In genomic region chr17:73090396-73091202, GRCh38 we compare ENCODE assay signal across 1 cellular context.
A peak's percentile ranks its signal among the peaks of the same experiment; 100 is the strongest.
TF ChIP-seq lines count a peak whose summit lies in the region.

No MANE protein-coding gene starts in this region.

TF ChIP-seq in HepG2, 621 proteins besides CTCF, POLR2A, EP300 and RAD21 (continued from another document):
- TF ChIP-seq, protein P1, sequence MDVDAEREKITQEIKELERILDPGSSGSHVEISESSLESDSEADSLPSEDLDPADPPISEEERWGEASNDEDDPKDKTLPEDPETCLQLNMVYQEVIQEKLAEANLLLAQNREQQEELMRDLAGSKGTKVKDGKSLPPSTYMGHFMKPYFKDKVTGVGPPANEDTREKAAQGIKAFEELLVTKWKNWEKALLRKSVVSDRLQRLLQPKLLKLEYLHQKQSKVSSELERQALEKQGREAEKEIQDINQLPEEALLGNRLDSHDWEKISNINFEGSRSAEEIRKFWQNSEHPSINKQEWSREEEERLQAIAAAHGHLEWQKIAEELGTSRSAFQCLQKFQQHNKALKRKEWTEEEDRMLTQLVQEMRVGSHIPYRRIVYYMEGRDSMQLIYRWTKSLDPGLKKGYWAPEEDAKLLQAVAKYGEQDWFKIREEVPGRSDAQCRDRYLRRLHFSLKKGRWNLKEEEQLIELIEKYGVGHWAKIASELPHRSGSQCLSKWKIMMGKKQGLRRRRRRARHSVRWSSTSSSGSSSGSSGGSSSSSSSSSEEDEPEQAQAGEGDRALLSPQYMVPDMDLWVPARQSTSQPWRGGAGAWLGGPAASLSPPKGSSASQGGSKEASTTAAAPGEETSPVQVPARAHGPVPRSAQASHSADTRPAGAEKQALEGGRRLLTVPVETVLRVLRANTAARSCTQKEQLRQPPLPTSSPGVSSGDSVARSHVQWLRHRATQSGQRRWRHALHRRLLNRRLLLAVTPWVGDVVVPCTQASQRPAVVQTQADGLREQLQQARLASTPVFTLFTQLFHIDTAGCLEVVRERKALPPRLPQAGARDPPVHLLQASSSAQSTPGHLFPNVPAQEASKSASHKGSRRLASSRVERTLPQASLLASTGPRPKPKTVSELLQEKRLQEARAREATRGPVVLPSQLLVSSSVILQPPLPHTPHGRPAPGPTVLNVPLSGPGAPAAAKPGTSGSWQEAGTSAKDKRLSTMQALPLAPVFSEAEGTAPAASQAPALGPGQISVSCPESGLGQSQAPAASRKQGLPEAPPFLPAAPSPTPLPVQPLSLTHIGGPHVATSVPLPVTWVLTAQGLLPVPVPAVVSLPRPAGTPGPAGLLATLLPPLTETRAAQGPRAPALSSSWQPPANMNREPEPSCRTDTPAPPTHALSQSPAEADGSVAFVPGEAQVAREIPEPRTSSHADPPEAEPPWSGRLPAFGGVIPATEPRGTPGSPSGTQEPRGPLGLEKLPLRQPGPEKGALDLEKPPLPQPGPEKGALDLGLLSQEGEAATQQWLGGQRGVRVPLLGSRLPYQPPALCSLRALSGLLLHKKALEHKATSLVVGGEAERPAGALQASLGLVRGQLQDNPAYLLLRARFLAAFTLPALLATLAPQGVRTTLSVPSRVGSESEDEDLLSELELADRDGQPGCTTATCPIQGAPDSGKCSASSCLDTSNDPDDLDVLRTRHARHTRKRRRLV (CRISPR knock-in tag; IDR thresholded peaks at IDR 0.05): no peak
- TF ChIP-seq ZNF331 (CRISPR knock-in tag; IDR thresholded peaks at IDR 0.05): peak; percentile 92
- TF ChIP-seq CENPX (CRISPR knock-in tag; IDR thresholded peaks at IDR 0.05): no peak
- no peak for TF ChIP-seq ZBTB42 (CRISPR knock-in tag; IDR thresholded peaks at IDR 0.05)
- peak; percentile 86 for TF ChIP-seq MIXL1 (CRISPR knock-in tag; IDR thresholded peaks at IDR 0.05)
- TF ChIP-seq TCF12 (IDR thresholded peaks at IDR 0.05): no peak
- TF ChIP-seq TCF12 (CRISPR knock-in tag; IDR thresholded peaks at IDR 0.05): no peak
- TF ChIP-seq ZNF256 (CRISPR knock-in tag; conservative IDR thresholded peaks at IDR 0.05): no peak
- TF ChIP-seq RBAK (CRISPR knock-in tag; IDR thresholded peaks at IDR 0.05): 0 out of 2 replicates have a peak, but pooled peaks have one; percentile 40
- TF ChIP-seq ASH2L (IDR thresholded peaks at IDR 0.05; ENCODE audit: insufficient read length, low read depth, low read length): peak; percentile 46
- no peak for TF ChIP-seq CHD4 (IDR thresholded peaks at IDR 0.05; ENCODE audit: borderline replicate concordance, low read length)
- TF ChIP-seq, protein P2, sequence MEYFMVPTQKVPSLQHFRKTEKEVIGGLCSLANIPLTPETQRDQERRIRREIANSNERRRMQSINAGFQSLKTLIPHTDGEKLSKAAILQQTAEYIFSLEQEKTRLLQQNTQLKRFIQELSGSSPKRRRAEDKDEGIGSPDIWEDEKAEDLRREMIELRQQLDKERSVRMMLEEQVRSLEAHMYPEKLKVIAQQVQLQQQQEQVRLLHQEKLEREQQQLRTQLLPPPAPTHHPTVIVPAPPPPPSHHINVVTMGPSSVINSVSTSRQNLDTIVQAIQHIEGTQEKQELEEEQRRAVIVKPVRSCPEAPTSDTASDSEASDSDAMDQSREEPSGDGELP (IDR thresholded peaks at IDR 0.05; ENCODE audit: borderline replicate concordance, low read depth): peak; percentile 8; the same call in 1 of the 2 replicates
- TF ChIP-seq GABPB1 (CRISPR knock-in tag; IDR thresholded peaks at IDR 0.05): no peak
- TF ChIP-seq, protein P3, sequence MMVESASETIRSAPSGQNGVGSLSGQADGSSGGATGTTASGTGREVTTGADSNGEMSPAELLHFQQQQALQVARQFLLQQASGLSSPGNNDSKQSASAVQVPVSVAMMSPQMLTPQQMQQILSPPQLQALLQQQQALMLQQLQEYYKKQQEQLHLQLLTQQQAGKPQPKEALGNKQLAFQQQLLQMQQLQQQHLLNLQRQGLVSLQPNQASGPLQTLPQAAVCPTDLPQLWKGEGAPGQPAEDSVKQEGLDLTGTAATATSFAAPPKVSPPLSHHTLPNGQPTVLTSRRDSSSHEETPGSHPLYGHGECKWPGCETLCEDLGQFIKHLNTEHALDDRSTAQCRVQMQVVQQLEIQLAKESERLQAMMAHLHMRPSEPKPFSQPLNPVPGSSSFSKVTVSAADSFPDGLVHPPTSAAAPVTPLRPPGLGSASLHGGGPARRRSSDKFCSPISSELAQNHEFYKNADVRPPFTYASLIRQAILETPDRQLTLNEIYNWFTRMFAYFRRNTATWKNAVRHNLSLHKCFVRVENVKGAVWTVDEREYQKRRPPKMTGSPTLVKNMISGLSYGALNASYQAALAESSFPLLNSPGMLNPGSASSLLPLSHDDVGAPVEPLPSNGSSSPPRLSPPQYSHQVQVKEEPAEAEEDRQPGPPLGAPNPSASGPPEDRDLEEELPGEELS (CRISPR knock-in tag; IDR thresholded peaks at IDR 0.05): peak; percentile 95
- no peak for TF ChIP-seq ZNF34 (CRISPR knock-in tag; IDR thresholded peaks at IDR 0.05; ENCODE audit: borderline replicate concordance)
- no peak; a peak in 1 of 4 replicates for TF ChIP-seq KLF16 (CRISPR knock-in tag; IDR thresholded peaks at IDR 0.05)
- TF ChIP-seq SP5 (CRISPR knock-in tag; IDR thresholded peaks at IDR 0.05; ENCODE audit: borderline replicate concordance, low read depth): peak; percentile 61; the same call in 1 of the 2 replicates
- TF ChIP-seq FOXM1 (CRISPR knock-in tag; IDR thresholded peaks at IDR 0.05): peak; percentile 85; the same call in 1 of the 2 replicates
- no peak for TF ChIP-seq ZNF629 (CRISPR knock-in tag; conservative IDR thresholded peaks at IDR 0.05)
- peak; percentile 50 for TF ChIP-seq KAT8 (CRISPR knock-in tag; IDR thresholded peaks at IDR 0.05)
- peak; percentile 81 for TF ChIP-seq TARDBP (CRISPR knock-in tag; IDR thresholded peaks at IDR 0.05)
- TF ChIP-seq XBP1 (CRISPR knock-in tag; IDR thresholded peaks at IDR 0.05): no peak
- peak; percentile 86; the same call in 1 of the 2 replicates for TF ChIP-seq ZNF572 (CRISPR knock-in tag; IDR thresholded peaks at IDR 0.05)
- TF ChIP-seq BHLHE40 (IDR thresholded peaks at IDR 0.05; ENCODE audit: low read length): 0 out of 2 replicates have a peak, but pooled peaks have one; percentile 16
- TF ChIP-seq ERF (CRISPR knock-in tag; IDR thresholded peaks at IDR 0.05): peak; percentile 57; the same call in 1 of the 2 replicates
